In the genomic region with DNA sequence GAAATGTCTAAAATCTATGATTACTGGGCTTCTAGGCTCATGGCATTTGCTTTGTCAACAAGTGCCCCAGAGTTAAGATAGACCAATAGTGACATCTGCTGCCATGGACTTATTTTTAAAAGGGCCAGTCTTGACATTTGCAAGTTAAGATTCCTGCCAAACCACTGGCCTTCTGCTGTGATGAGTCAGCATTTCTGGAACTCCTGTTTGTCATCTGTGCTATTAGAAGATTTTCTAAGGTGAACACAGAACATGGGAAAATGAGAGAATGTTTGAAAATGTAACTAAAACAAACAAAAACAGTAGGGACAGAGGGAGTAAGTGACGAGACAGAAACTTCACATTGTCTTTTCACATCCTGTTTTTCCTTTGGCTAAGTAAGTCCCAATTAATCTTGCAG, we compare ENCODE assay signal across 8 cellular contexts.
DNase-seq lines count a peak whose midpoint lies in the region; ATAC-seq and TF ChIP-seq lines count a peak whose summit lies in the region.

No MANE protein-coding gene starts in this region.

- peak overlapping the region; percentile 8; the same call in 1 of the 2 replicates for H3K4me2 ChIP-seq in HCT116 (ENCODE audit: low read length)

- intact Hi-C loops in HCT116 (cut with micrococcal nuclease), result loop anchor here (1.0 to 2.0 kb wide), 2 partner anchors 253 to 823 kb away; no protein-coding TSS in a partner anchor
- intact Hi-C loops in dendritic cell treated with granulocyte-macrophage colony-stimulating factor and Interleukin-4, amounts not matched to agents 40 ng/mL and 50 ng/mL, for 4 days (cut with micrococcal nuclease), result no loop called here

- H3K9ac ChIP-seq in HCT116 (ENCODE audit: low read length), result no peak overlapping the region

- peaks cover 3 to 14% of the 10 kb centered on the region in 2 experiments; a peak in 2 of 4 replicates for H3K4me1 ChIP-seq in HCT116 (ENCODE audit: control insufficient read depth in 1 of 2, insufficient read depth in 2 of 2, low read length in 2 of 2)

- H3K27ac Mint-ChIP-seq in dendritic cell treated with granulocyte-macrophage colony-stimulating factor and Interleukin-4, amounts not matched to agents 40 ng/mL and 50 ng/mL, for 4 days, result no peak overlapping the region

- H3K9me2 ChIP-seq in HCT116 (ENCODE audit: insufficient read depth), result no peaks in the 10 kb centered on the region

- peak; percentile 70 for ATAC-seq in HCT116

- CTCF ChIA-PET in HCT116 (lab: Charles Lee), result no interaction called here

- peak; percentile 80 for TF ChIP-seq RAD21 in HCT116 (IDR thresholded peaks at IDR 0.05; ENCODE audit: low read depth)

- no peaks in the 10 kb centered on the region for H3K9me3 Mint-ChIP-seq in dendritic cell treated with granulocyte-macrophage colony-stimulating factor and Interleukin-4, amounts not matched to agents 40 ng/mL and 50 ng/mL, for 4 days

- H3K27ac ChIP-seq in HCT116 (ENCODE audit: low read depth, low read length), result no peak overlapping the region

- no peaks in the 10 kb centered on the region for H3K27me3 Mint-ChIP-seq in dendritic cell treated with granulocyte-macrophage colony-stimulating factor and Interleukin-4, amounts not matched to agents 40 ng/mL and 50 ng/mL, for 4 days

- H3K4me1 Mint-ChIP-seq in dendritic cell treated with granulocyte-macrophage colony-stimulating factor and Interleukin-4, amounts not matched to agents 40 ng/mL and 50 ng/mL, for 4 days (ENCODE audit: low read depth), result peaks cover 5% of the 10 kb centered on the region

- no peaks in the 10 kb centered on the region for H3K27me3 ChIP-seq in HCT116 (ENCODE audit: insufficient read depth, low read length)

- peak overlapping the region; percentile 53 for H3K4me3 Mint-ChIP-seq in dendritic cell treated with granulocyte-macrophage colony-stimulating factor and Interleukin-4, amounts not matched to agents 40 ng/mL and 50 ng/mL, for 4 days

- no peak for TF ChIP-seq POLR2A in HCT116 (IDR thresholded peaks at IDR 0.05; ENCODE audit: borderline replicate concordance, extremely low read depth, insufficient read depth, insufficient read length)

- TF ChIP-seq CTCF in HCT116 (IDR thresholded peaks at IDR 0.05 in 2 of 3, conservative IDR thresholded peaks at IDR 0.05 in 1 of 3; ENCODE audit: borderline replicate concordance in 1 of 3, insufficient read depth in 1 of 3, low read depth in 2 of 3, low read length in 2 of 3), result peak in 2 of 3 experiments; percentile 28 to 52; a peak in 2 of 6 replicates

- POLR2A ChIA-PET in HCT116 (lab: Charles Lee), result no interaction called here

- H3K9me3 ChIP-seq in HCT116 (ENCODE audit: control insufficient read depth in 1 of 2, insufficient read depth in 1 of 2, low read depth in 1 of 2, low read length in 2 of 2), result no peaks in the 10 kb centered on the region

- H3K36me3 Mint-ChIP-seq in dendritic cell treated with granulocyte-macrophage colony-stimulating factor and Interleukin-4, amounts not matched to agents 40 ng/mL and 50 ng/mL, for 4 days (ENCODE audit: low read depth), result no peaks in the 10 kb centered on the region

- BruUV-seq in HCT116 (replicated peaks; lab: Mats Ljungman, UMichigan), result no TSS peak

- H4K20me1 ChIP-seq in HCT116 (ENCODE audit: insufficient read depth), result no peaks in the 10 kb centered on the region

- peak; percentile 7 for DNase-seq in stimulated activated CD4-positive, alpha-beta T cell treated with anti-CD3 and anti-CD28 coated beads, Interleukin-15, amount 100 ng/mL, for 24 hours
- DNase-seq in stimulated activated CD4-positive, alpha-beta T cell treated with anti-CD3 and anti-CD28 coated beads, Interleukin-1b, Interleukin-23, amount 100 ng/mL, for 48 hours, result no peak
- DNase-seq in HCT116 (ENCODE audit: low read depth, low spot score), result peak; percentile 53
- peak; percentile 15 for DNase-seq in NCI-H69 (lab: John Stamatoyannopoulos, UW)
- peak; percentile 73 for DNase-seq in medulla oblongata (ENCODE audit: extremely low spot score)
- DNase-seq in DMS153 treated with DMSO at 0.1 percent for 48 hours (lab: John Stamatoyannopoulos, UW; ENCODE audit: unreplicated experiment), result no peak
- DNase-seq in SKM-1 (lab: John Stamatoyannopoulos, UW; ENCODE audit: unreplicated experiment), result no peak

- H2AFZ ChIP-seq in HCT116 (ENCODE audit: low read depth, low read length, poor library complexity, severe bottlenecking), result peak overlapping the region; percentile 24

- no peak overlapping the region for H3K4me3 ChIP-seq in HCT116 (replicated peaks in 1 of 2; ENCODE audit: low read depth in 1 of 2, low read length in 2 of 2)

- no peaks in the 10 kb centered on the region for H3K36me3 ChIP-seq in HCT116 (ENCODE audit: control insufficient read depth in 1 of 2, insufficient read depth in 2 of 2, low read length in 2 of 2)

- RAD21 ChIA-PET in HCT116 (lab: Charles Lee; ENCODE audit: low non-redundant PET in 1 of 2, low total read pairs in 2 of 2, uncharacterized antibody in 2 of 2, unreplicated experiment in 2 of 2), result no interaction called here

- no peaks in the 10 kb centered on the region for H3K79me2 ChIP-seq in HCT116 (ENCODE audit: insufficient read depth, low read length)

TF ChIP-seq in HCT116, 20 proteins besides CTCF, POLR2A, EP300 and RAD21:
- TF ChIP-seq FOSL1 (IDR thresholded peaks at IDR 0.05; ENCODE audit: low read depth) (no peak), CBX3 (IDR thresholded peaks at IDR 0.05; ENCODE audit: low read depth) (0 out of 2 replicates have a peak, but pooled peaks have one; percentile 2), POLR2AphosphoS5 (IDR thresholded peaks at IDR 0.05; ENCODE audit: low read depth, low read length) (no peak), EZH2 (IDR thresholded peaks at IDR 0.05) (no peak), YY1 (IDR thresholded peaks at IDR 0.05; ENCODE audit: extremely low read depth, insufficient replicate concordance, low read depth, low read length) (no peak), ELF1 (IDR thresholded peaks at IDR 0.05; ENCODE audit: borderline replicate concordance, low read depth) (no peak), TCF7L2 (IDR thresholded peaks at IDR 0.05; ENCODE audit: borderline replicate concordance, extremely low read depth, insufficient read depth, insufficient read length) (no peak), JUND (IDR thresholded peaks at IDR 0.05) (no peak)

Comparison
In these comparisons a context has a peak if more than half of its experiments do, and no peak if none do; other contexts are left out.
1. DNase-seq: peak in stimulated activated CD4-positive, alpha-beta T cell treated with anti-CD3 and anti-CD28 coated beads, Interleukin-15, amount 100 ng/mL, for 24 hours (single experiment), HCT116 (single experiment), NCI-H69 (single experiment) and medulla oblongata (single experiment); none in stimulated activated CD4-positive, alpha-beta T cell treated with anti-CD3 and anti-CD28 coated beads, Interleukin-1b, Interleukin-23, amount 100 ng/mL, for 48 hours (single experiment), DMS153 treated with DMSO at 0.1 percent for 48 hours (single experiment) and SKM-1 (single experiment).